ENCODE assay signal across 1 cellular context in genomic region chr5:160090059-160090458, GRCh38.
TF ChIP-seq lines count a peak whose summit lies in the region.

No MANE protein-coding gene starts in this region.

TF ChIP-seq in K562, 482 proteins besides CTCF, POLR2A, EP300 and RAD21 (continued from another document):
- TF ChIP-seq, protein P1, sequence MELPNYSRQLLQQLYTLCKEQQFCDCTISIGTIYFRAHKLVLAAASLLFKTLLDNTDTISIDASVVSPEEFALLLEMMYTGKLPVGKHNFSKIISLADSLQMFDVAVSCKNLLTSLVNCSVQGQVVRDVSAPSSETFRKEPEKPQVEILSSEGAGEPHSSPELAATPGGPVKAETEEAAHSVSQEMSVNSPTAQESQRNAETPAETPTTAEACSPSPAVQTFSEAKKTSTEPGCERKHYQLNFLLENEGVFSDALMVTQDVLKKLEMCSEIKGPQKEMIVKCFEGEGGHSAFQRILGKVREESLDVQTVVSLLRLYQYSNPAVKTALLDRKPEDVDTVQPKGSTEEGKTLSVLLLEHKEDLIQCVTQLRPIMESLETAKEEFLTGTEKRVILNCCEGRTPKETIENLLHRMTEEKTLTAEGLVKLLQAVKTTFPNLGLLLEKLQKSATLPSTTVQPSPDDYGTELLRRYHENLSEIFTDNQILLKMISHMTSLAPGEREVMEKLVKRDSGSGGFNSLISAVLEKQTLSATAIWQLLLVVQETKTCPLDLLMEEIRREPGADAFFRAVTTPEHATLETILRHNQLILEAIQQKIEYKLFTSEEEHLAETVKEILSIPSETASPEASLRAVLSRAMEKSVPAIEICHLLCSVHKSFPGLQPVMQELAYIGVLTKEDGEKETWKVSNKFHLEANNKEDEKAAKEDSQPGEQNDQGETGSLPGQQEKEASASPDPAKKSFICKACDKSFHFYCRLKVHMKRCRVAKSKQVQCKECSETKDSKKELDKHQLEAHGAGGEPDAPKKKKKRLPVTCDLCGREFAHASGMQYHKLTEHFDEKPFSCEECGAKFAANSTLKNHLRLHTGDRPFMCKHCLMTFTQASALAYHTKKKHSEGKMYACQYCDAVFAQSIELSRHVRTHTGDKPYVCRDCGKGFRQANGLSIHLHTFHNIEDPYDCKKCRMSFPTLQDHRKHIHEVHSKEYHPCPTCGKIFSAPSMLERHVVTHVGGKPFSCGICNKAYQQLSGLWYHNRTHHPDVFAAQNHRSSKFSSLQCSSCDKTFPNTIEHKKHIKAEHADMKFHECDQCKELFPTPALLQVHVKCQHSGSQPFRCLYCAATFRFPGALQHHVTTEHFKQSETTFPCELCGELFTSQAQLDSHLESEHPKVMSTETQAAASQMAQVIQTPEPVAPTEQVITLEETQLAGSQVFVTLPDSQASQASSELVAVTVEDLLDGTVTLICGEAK (IDR thresholded peaks at IDR 0.05), result no peak
- TF ChIP-seq, protein P1 (CRISPR knock-in tag; IDR thresholded peaks at IDR 0.05), result no peak
- TF ChIP-seq TBL1XR1 (IDR thresholded peaks at IDR 0.05; ENCODE audit: low read length in 2 of 2) (no peak), ZNF436 (CRISPR knock-in tag; IDR thresholded peaks at IDR 0.05) (no peak), ZNF316 (IDR thresholded peaks at IDR 0.05) (0 out of 2 replicates have a peak, but pooled peaks have one; percentile 25), E2F4 (CRISPR knock-in tag; IDR thresholded peaks at IDR 0.05; ENCODE audit: low read depth) (no peak)
